8 cellular contexts compared by ENCODE assay signal in genomic region chr15:92954578-92954977, GRCh38. TPM values are rescaled to one million over a fixed set of nuclear protein-coding genes. Genes with fewer than 3 reads are reported as not detected.
A peak's percentile ranks its signal among the peaks of the same experiment; 100 is the strongest.
DNase-seq lines count a peak whose midpoint lies in the region; TF ChIP-seq lines count a peak whose summit lies in the region.

No MANE protein-coding gene starts in this region.

- no peak overlapping the region for H2AK5ac ChIP-seq in mesendoderm (ENCODE audit: low read length)

- H3K23ac ChIP-seq in mesendoderm (ENCODE audit: low read length), result no peak overlapping the region

- H2AFZ ChIP-seq in Karpas-422 (ENCODE audit: low read length), result no peak overlapping the region

- TF ChIP-seq CTCF in vagina (IDR thresholded peaks at IDR 0.05) (no peak), prostate gland (IDR thresholded peaks at IDR 0.05) (no peak)

- H2BK120ac ChIP-seq in mesendoderm (ENCODE audit: low read depth, low read length), result no peak overlapping the region

- DNase-seq in DMS53 (lab: John Stamatoyannopoulos, UW), result peak; percentile 14
- no peak for DNase-seq in DMS53 treated with DMSO at 0.1 percent for 48 hours (lab: John Stamatoyannopoulos, UW; ENCODE audit: unreplicated experiment)
- peak; percentile 64 for DNase-seq in Karpas-422
- peak; percentile 43 for DNase-seq in amniotic epithelial cell (ENCODE audit: low read depth)
- DNase-seq in mesendoderm, result peak; percentile 76
- no peak for DNase-seq in vagina (ENCODE audit: extremely low spot score in 2 of 2)
- no peak for DNase-seq in hippocampal formation (lab: John Stamatoyannopoulos, UW)
- DNase-seq in prostate gland (ENCODE audit: low spot score), result no peak

- no peak for TF ChIP-seq POLR2A in vagina (IDR thresholded peaks at IDR 0.05)
- TF ChIP-seq POLR2A in prostate gland (IDR thresholded peaks at IDR 0.05), result no peak

- H3K4ac ChIP-seq in mesendoderm (ENCODE audit: low read depth, low read length), result no peak overlapping the region

- no peak overlapping the region for H2BK5ac ChIP-seq in mesendoderm (ENCODE audit: low read length)

- no peak overlapping the region for H2BK15ac ChIP-seq in mesendoderm (replicated peaks; ENCODE audit: low read depth)

- no peak overlapping the region for H3K9ac ChIP-seq in Karpas-422 (ENCODE audit: low read length)
- H3K9ac ChIP-seq in mesendoderm (ENCODE audit: low read length), result no peak overlapping the region

- peaks cover 17% of the 10 kb centered on the region for H3K79me2 ChIP-seq in Karpas-422 (ENCODE audit: low read length)
- H3K79me2 ChIP-seq in mesendoderm (ENCODE audit: control insufficient read depth, insufficient read depth, low read length), result peaks cover 7% of the 10 kb centered on the region

- H3K56ac ChIP-seq in mesendoderm (ENCODE audit: low read length), result no peak overlapping the region

- no peak overlapping the region for H4K5ac ChIP-seq in mesendoderm (ENCODE audit: low read length)

- no peak overlapping the region for H3K27ac ChIP-seq in Karpas-422 (ENCODE audit: low read length)
- no peak overlapping the region for H3K27ac ChIP-seq in mesendoderm (ENCODE audit: low read depth, low read length)
- no peak overlapping the region for H3K27ac ChIP-seq in vagina
- H3K27ac ChIP-seq in prostate gland, result no peak overlapping the region

- peaks cover 2% of the 10 kb centered on the region for H3K79me1 ChIP-seq in mesendoderm (ENCODE audit: low read length)

- H3K4me2 ChIP-seq in Karpas-422 (ENCODE audit: low read depth, low read length, poor library complexity, severe bottlenecking) (no peak overlapping the region), mesendoderm (ENCODE audit: low read length) (no peak overlapping the region)

- H3K18ac ChIP-seq in mesendoderm (ENCODE audit: low read length), result no peak overlapping the region

- no peak overlapping the region for H4K8ac ChIP-seq in mesendoderm (ENCODE audit: low read depth, low read length)

- no peaks in the 10 kb centered on the region for H4K20me1 ChIP-seq in Karpas-422 (ENCODE audit: insufficient read depth, low read depth, low read length)

- H3K9me2 ChIP-seq in Karpas-422 (replicated peaks; ENCODE audit: insufficient read depth, low read length), result no peaks in the 10 kb centered on the region

- H3K4me1 ChIP-seq in Karpas-422 (ENCODE audit: low read length), result no peaks in the 10 kb centered on the region
- no peaks in the 10 kb centered on the region for H3K4me1 ChIP-seq in mesendoderm (ENCODE audit: control insufficient read depth, low read depth, low read length)
- no peaks in the 10 kb centered on the region for H3K4me1 ChIP-seq in vagina
- H3K4me1 ChIP-seq in prostate gland (replicated peaks), result no peaks in the 10 kb centered on the region

- intact Hi-C loops in vagina (cut with DNase I), result loop anchor here (10.0 kb wide), 1 partner anchor 60 kb away; no protein-coding TSS in a partner anchor
- intact Hi-C loops in prostate gland (cut with DNase I), result no loop called here

- H3K4me3 ChIP-seq in Karpas-422 (ENCODE audit: low read length) (no peak overlapping the region), mesendoderm (ENCODE audit: low read length) (no peak overlapping the region), vagina (no peak overlapping the region), prostate gland (no peak overlapping the region)

- no peaks in the 10 kb centered on the region for H3K27me3 ChIP-seq in Karpas-422 (ENCODE audit: low read length)
- no peaks in the 10 kb centered on the region for H3K27me3 ChIP-seq in mesendoderm (ENCODE audit: insufficient read depth, low read length, poor library complexity)
- no peaks in the 10 kb centered on the region for H3K27me3 ChIP-seq in vagina
- no peaks in the 10 kb centered on the region for H3K27me3 ChIP-seq in prostate gland (replicated peaks; ENCODE audit: insufficient read depth)

- peaks cover 7% of the 10 kb centered on the region for H3K9me3 ChIP-seq in Karpas-422 (ENCODE audit: low read length)
- H3K9me3 ChIP-seq in vagina, result peaks cover 9% of the 10 kb centered on the region
- no peaks in the 10 kb centered on the region for H3K9me3 ChIP-seq in prostate gland

- no CpG with 5 or more reads among the region's 8 CpGs for WGBS in mesendoderm (ENCODE audit: extremely low coverage, insufficient coverage, low lambda C conversion rate)
- 88% methylated on average over 8 of the region's 8 CpGs for WGBS in prostate gland

- peaks cover 89% of the 10 kb centered on the region for H3K36me3 ChIP-seq in Karpas-422 (ENCODE audit: insufficient read depth, low read length)
- H3K36me3 ChIP-seq in mesendoderm (ENCODE audit: control insufficient read depth, insufficient read depth, low read length), result peaks cover 6% of the 10 kb centered on the region
- H3K36me3 ChIP-seq in vagina, result peaks cover 3 to 94% of the 10 kb centered on the region in 2 donors
- H3K36me3 ChIP-seq in prostate gland, result peaks cover 0 to 12% of the 10 kb centered on the region in 2 donors

RNA-seq across cellular contexts. Expression of gene CHD2, which starts 54.5 kb away (rescaled TPM):
- 22.1 and 37.3 TPM in 2 replicates for total RNA-seq in Karpas-422 (2014; rRNA removed; shearing (Covaris generic); ENCODE audit: low replicate concordance)
- 46.2 TPM for polyA plus RNA-seq in mesendoderm (2013, experiment 1 of 2)
- 51.0 TPM for polyA plus RNA-seq in mesendoderm (2013, experiment 2 of 2)
- 100 TPM for total RNA-seq in vagina
- total RNA-seq in prostate gland, result 100 to 1,000 TPM in 1 of 2 donors, 10 to 100 TPM in 1; 76.3 to 137 TPM

Comparison
In these comparisons a context has a peak if more than half of its experiments do, and no peak if none do; other contexts are left out.
1. DNase-seq: peak in DMS53 (single experiment), Karpas-422 (single experiment), amniotic epithelial cell (single experiment) and mesendoderm (single experiment); none in DMS53 treated with DMSO at 0.1 percent for 48 hours (single experiment), vagina (0 of 2), hippocampal formation (0 of 2) and prostate gland (single experiment).